Comparison of ENCODE assay signal across 18 cellular contexts in the genomic region with DNA sequence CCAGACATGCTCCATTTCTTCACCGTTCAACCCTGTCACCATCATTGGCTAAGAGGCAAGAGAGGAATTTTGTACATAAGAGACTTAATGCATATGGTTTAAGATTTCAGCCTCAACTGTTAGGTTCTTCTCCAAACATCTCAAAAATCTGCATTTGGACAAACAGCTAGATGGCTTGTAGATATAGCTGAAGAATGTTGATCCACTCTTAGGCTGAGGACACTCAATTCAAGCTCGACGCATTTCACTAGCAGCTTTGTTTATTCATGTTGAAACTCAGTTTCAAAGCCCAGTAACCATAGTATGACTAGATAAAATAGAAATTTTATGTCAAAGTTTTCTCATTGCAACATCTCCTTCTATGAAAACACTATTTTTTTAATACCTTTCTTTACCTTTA.
DNase-seq lines count a peak whose midpoint lies in the region; ATAC-seq and TF ChIP-seq lines count a peak whose summit lies in the region.
"Had no signal": no experiment of that assay in that cellular context is flagged by ENCODE, and none has a peak within 500 bp of the region (broad histone marks: within the 10 kb centered on the region; RNA-seq: fewer than 3 reads in every experiment).

No MANE protein-coding gene starts in this region.

- H3K27ac ChIP-seq in left lung, result no peak overlapping the region
- no peak overlapping the region for H3K27ac ChIP-seq in trophoblast cell (ENCODE audit: low read depth, low read length)
- H3K27ac ChIP-seq in subcutaneous abdominal adipose tissue (ENCODE audit: low read depth, low read length), result peak overlapping the region; percentile 6
- H3K27ac ChIP-seq: BLaER1 treated with 17β-estradiol and CSF1 and Interleukin-3, amounts not matched to agents 10 nM and 100 nM had no signal

- H3K4me1 ChIP-seq in adipocyte (ENCODE audit: control insufficient read depth, insufficient read depth, low read length), result peaks cover 43% of the 10 kb centered on the region
- peaks cover 9 to 12% of the 10 kb centered on the region in 2 donors for H3K4me1 ChIP-seq in left lung
- no peaks in the 10 kb centered on the region for H3K4me1 ChIP-seq in trophoblast cell (ENCODE audit: control insufficient read depth in 1 of 2, insufficient read depth in 2 of 2, low read length in 2 of 2)
- peaks cover 2 to 25% (median 18%) of the 10 kb centered on the region in 5 donors for H3K4me1 ChIP-seq in subcutaneous abdominal adipose tissue (ENCODE audit: control insufficient read depth in 5 of 5, insufficient read depth in 5 of 5, low read length in 5 of 5)
- H3K4me1 ChIP-seq: BLaER1 treated with 17β-estradiol and CSF1 and Interleukin-3, amounts not matched to agents 10 nM and 100 nM had no signal

- no peaks in the 10 kb centered on the region for H3K79me1 ChIP-seq in trophoblast cell (ENCODE audit: low read length)

- no peak overlapping the region for H2BK12ac ChIP-seq in trophoblast cell (ENCODE audit: low read length)

- DNase-seq in adipocyte (ENCODE audit: low read depth) (peak; percentile 45), left lung (no peak), trophoblast cell (peak; percentile 48 to 83), HT-29 (ENCODE audit: low spot score) (no peak)
- DNase-seq: CD4-positive, CD25-positive, alpha-beta regulatory T cell; CD8-positive, alpha-beta memory T cell; COR-L47; DMS 273 treated with DMSO at 0.1 percent for 48 hours; DMS53; DND-41; EL; HCEC 1CT had no signal

- no peak overlapping the region for H4K8ac ChIP-seq in trophoblast cell (ENCODE audit: low read depth, low read length)

- H3K4me3 ChIP-seq in adipocyte (ENCODE audit: low read length), result no peak overlapping the region
- H3K4me3 ChIP-seq in left lung, result no peak overlapping the region
- no peak overlapping the region for H3K4me3 ChIP-seq in trophoblast cell (ENCODE audit: low read depth, low read length)
- no peak overlapping the region for H3K4me3 ChIP-seq in subcutaneous abdominal adipose tissue (ENCODE audit: low read depth in 1 of 5, low read length in 5 of 5)
- H3K4me3 ChIP-seq: BLaER1 treated with 17β-estradiol and CSF1 and Interleukin-3, amounts not matched to agents 10 nM and 100 nM; GM12878; GM23338 had no signal

- intact Hi-C loops in left lung (cut with DNase I), result no loop called here

- no peak overlapping the region for H3K14ac ChIP-seq in trophoblast cell (ENCODE audit: low read length)

- H2BK120ac ChIP-seq in trophoblast cell (ENCODE audit: insufficient read depth, low read length, poor library complexity), result no peak overlapping the region

- WGBS in trophoblast cell (ENCODE audit: extremely low coverage, insufficient coverage, insufficient read length), result no CpG with 5 or more reads among the region's 3 CpGs

- no peak overlapping the region for H3K18ac ChIP-seq in trophoblast cell (ENCODE audit: low read length)

- no peak overlapping the region for H3K9ac ChIP-seq in adipocyte (ENCODE audit: low read length)
- no peak overlapping the region for H3K9ac ChIP-seq in trophoblast cell (ENCODE audit: low read length)
- H3K9ac ChIP-seq in subcutaneous abdominal adipose tissue (ENCODE audit: low read length in 5 of 5), result no peak overlapping the region
- H3K9ac ChIP-seq: BLaER1 treated with 17β-estradiol and CSF1 and Interleukin-3, amounts not matched to agents 10 nM and 100 nM had no signal

- H2AK5ac ChIP-seq in trophoblast cell (ENCODE audit: low read length), result no peak overlapping the region

- TF ChIP-seq CTCF in left lung (IDR thresholded peaks at IDR 0.05), result no peak

- H2AFZ ChIP-seq in trophoblast cell (ENCODE audit: insufficient read depth, low read length, poor library complexity), result no peak overlapping the region
- H2AFZ ChIP-seq: GM23338 had no signal

- no peak overlapping the region for H4K12ac ChIP-seq in trophoblast cell (ENCODE audit: low read depth, low read length)

- no peaks in the 10 kb centered on the region for H3K36me3 ChIP-seq in adipocyte (ENCODE audit: control insufficient read depth, insufficient read depth, low read length, severe bottlenecking)
- H3K36me3 ChIP-seq in left lung, result no peaks in the 10 kb centered on the region
- H3K36me3 ChIP-seq in trophoblast cell (ENCODE audit: control insufficient read depth in 1 of 2, insufficient read depth in 2 of 2, low read length in 2 of 2), result no peaks in the 10 kb centered on the region
- no peaks in the 10 kb centered on the region for H3K36me3 ChIP-seq in subcutaneous abdominal adipose tissue (ENCODE audit: control insufficient read depth in 5 of 5, insufficient read depth in 5 of 5, low read length in 5 of 5)
- H3K36me3 ChIP-seq: BLaER1 treated with 17β-estradiol and CSF1 and Interleukin-3, amounts not matched to agents 10 nM and 100 nM had no signal

- no peaks in the 10 kb centered on the region for H3K79me2 ChIP-seq in trophoblast cell (ENCODE audit: control insufficient read depth, insufficient read depth, low read length, poor library complexity)

- no peak overlapping the region for H3K4me2 ChIP-seq in trophoblast cell (ENCODE audit: low read length)
- H3K4me2 ChIP-seq: BLaER1 treated with 17β-estradiol and CSF1 and Interleukin-3, amounts not matched to agents 10 nM and 100 nM; GM23338 had no signal

- no peak overlapping the region for H2BK5ac ChIP-seq in trophoblast cell (ENCODE audit: low read depth, low read length, poor library complexity)

- peak; percentile 52 for ATAC-seq in left lung
- ATAC-seq in GM21423 (IDR thresholded peaks at IDR 0.05; ENCODE audit: unreplicated experiment), result no peak
- ATAC-seq in HG03439 (IDR thresholded peaks at IDR 0.05; ENCODE audit: unreplicated experiment), result no peak
- ATAC-seq: GM12878, GM23338 had no signal

- no peak overlapping the region for H3K4ac ChIP-seq in trophoblast cell (ENCODE audit: low read depth, low read length)

- H3K27me3 ChIP-seq in adipocyte (replicated peaks; ENCODE audit: control insufficient read depth, insufficient read depth, low read length) (no peaks in the 10 kb centered on the region), left lung (no peaks in the 10 kb centered on the region), trophoblast cell (ENCODE audit: insufficient read depth, low read length) (no peaks in the 10 kb centered on the region), subcutaneous abdominal adipose tissue (ENCODE audit: control insufficient read depth in 5 of 5, insufficient read depth in 4 of 5, low read length in 5 of 5) (no peaks in the 10 kb centered on the region)
- H3K27me3 ChIP-seq: BLaER1 treated with 17β-estradiol and CSF1 and Interleukin-3, amounts not matched to agents 10 nM and 100 nM had no signal

- H4K91ac ChIP-seq in trophoblast cell (ENCODE audit: low read depth, low read length), result no peak overlapping the region

- no peak overlapping the region for H3K23ac ChIP-seq in trophoblast cell (ENCODE audit: low read length)

- H3K9me3 ChIP-seq in adipocyte (ENCODE audit: control insufficient read depth, low read length) (no peaks in the 10 kb centered on the region), left lung (peaks cover 0 to 2% of the 10 kb centered on the region in 2 donors), trophoblast cell (ENCODE audit: insufficient read depth, low read depth, low read length) (no peaks in the 10 kb centered on the region), subcutaneous abdominal adipose tissue (ENCODE audit: control insufficient read depth in 5 of 5, low read length in 5 of 5) (no peaks in the 10 kb centered on the region)
- H3K9me3 ChIP-seq: BLaER1 treated with 17β-estradiol and CSF1 and Interleukin-3, amounts not matched to agents 10 nM and 100 nM had no signal

Comparison
In these comparisons a context has a peak if more than half of its experiments do, and no peak if none do; other contexts are left out.
1. DNase-seq: peak in adipocyte (single experiment) and trophoblast cell (2 of 2); none in left lung (0 of 2) and HT-29 (single experiment).